ENCODE assay signal across 28 cellular contexts in the genomic region with DNA sequence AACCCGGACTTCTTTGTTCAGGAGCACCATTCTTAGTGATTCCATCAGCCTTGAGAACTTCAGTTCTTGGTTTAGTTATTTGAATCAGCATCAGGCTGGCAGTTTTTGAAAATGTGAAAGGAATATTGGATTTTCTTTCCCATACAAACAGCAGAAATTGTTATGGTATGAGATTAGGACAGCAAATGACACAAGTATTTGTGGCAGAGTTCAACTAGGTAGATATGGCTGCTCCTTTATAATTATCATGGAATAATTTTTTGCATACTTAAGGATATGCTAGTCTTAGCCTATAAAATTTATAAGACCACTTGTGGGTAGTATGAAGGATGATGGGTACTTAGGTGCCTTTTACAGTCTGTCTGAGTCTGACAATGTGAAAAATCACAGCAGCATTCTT.
"Had no signal": no experiment of that assay in that cellular context is flagged by ENCODE, and none has a peak within 500 bp of the region (broad histone marks: within the 10 kb centered on the region; RNA-seq: fewer than 3 reads in every experiment).

No MANE protein-coding gene starts in this region.

- H3K27me3 ChIP-seq: brain microvascular endothelial cell, foreskin keratinocyte, left lung, neutrophil, ovary, thyroid gland, upper lobe of right lung had no signal

- H3K9me3 Mint-ChIP-seq: activated naive CD4-positive, alpha-beta T cell treated with anti-CD3 and anti-CD28 coated beads, Interleukin-2, amount 10 ng/mL, durations not matched to agents 7 days and 5 days; activated T-cell treated with anti-CD3 and anti-CD28 coated beads, Interleukin-2, amount 50 U/mL, for 72 hours; immature natural killer cell; naive thymus-derived CD8-positive, alpha-beta T cell; T-helper 2 cell treated with Interferon-gamma antibody and Interleukin-4, amounts not matched to agents 5 μg/mL and 100 μg/mL, for 36 hours had no signal

- H3K9me3 ChIP-seq: left lung, neutrophil, ovary, prostate gland, SK-N-SH, thyroid gland, upper lobe of right lung had no signal

- H3K4me3 Mint-ChIP-seq: activated naive CD4-positive, alpha-beta T cell treated with anti-CD3 and anti-CD28 coated beads, Interleukin-2, amount 10 ng/mL, durations not matched to agents 7 days and 5 days; activated T-cell treated with anti-CD3 and anti-CD28 coated beads, Interleukin-2, amount 50 U/mL, for 72 hours; immature natural killer cell; naive thymus-derived CD8-positive, alpha-beta T cell; stimulated activated naive B cell treated with anti-CD40 and anti-IgM and Interleukin-4, amounts not matched to agents 10 μg/mL and 1 μg/mL and 100 μg/mL, for 72 hours; T-helper 2 cell treated with Interferon-gamma antibody and Interleukin-4, amounts not matched to agents 5 μg/mL and 100 μg/mL, for 36 hours had no signal

- H3K4me1 ChIP-seq: foreskin keratinocyte, prostate gland, thyroid gland, upper lobe of right lung had no signal

- FAIRE-seq: TTC549 had no signal

- H3K36me3 ChIP-seq: ovary, prostate gland, thyroid gland, WERI-Rb-1 had no signal

- H3K27me3 Mint-ChIP-seq: activated naive CD4-positive, alpha-beta T cell treated with anti-CD3 and anti-CD28 coated beads, Interleukin-2, amount 10 ng/mL, durations not matched to agents 7 days and 5 days; naive thymus-derived CD8-positive, alpha-beta T cell; stimulated activated naive B cell treated with anti-CD40 and anti-IgM and Interleukin-4, amounts not matched to agents 10 μg/mL and 1 μg/mL and 100 μg/mL, for 72 hours had no signal

- H3K4me2 ChIP-seq: SK-N-SH had no signal

- H3K27ac Mint-ChIP-seq: activated naive CD4-positive, alpha-beta T cell treated with anti-CD3 and anti-CD28 coated beads, Interleukin-2, amount 10 ng/mL, durations not matched to agents 7 days and 5 days; activated T-cell treated with anti-CD3 and anti-CD28 coated beads, Interleukin-2, amount 50 U/mL, for 72 hours; T-helper 2 cell treated with Interferon-gamma antibody and Interleukin-4, amounts not matched to agents 5 μg/mL and 100 μg/mL, for 36 hours had no signal

- ATAC-seq: activated T-cell treated with anti-CD3 and anti-CD28 coated beads, Interleukin-2, amount 50 U/mL, for 72 hours; foreskin keratinocyte; left lung; naive thymus-derived CD8-positive, alpha-beta T cell; right cardiac atrium; stimulated activated naive B cell treated with anti-CD40 and anti-IgM and Interleukin-4, amounts not matched to agents 10 μg/mL and 1 μg/mL and 100 μg/mL, for 72 hours; upper lobe of right lung had no signal

- H3K9ac ChIP-seq: SK-N-SH had no signal

- H3K4me3 ChIP-seq: left lung, lung, ovary, prostate gland, thyroid gland, upper lobe of right lung had no signal

- H3K27ac ChIP-seq: brain microvascular endothelial cell, foreskin keratinocyte, left lung, neutrophil, ovary, prostate gland, thyroid gland, upper lobe of right lung, WERI-Rb-1 had no signal

- DNase-seq: activated CD4-positive, alpha-beta T cell treated with anti-CD3 and anti-CD28 coated beads, Interleukin-2, amount 50 U/mL, for 4 hours; activated CD8-positive, alpha-beta memory T cell treated with anti-CD3 and anti-CD28 coated beads for 24 hours; activated CD8-positive, alpha-beta memory T cell treated with anti-CD3 and anti-CD28 coated beads, Interleukin-2, amount 50 U/mL, for 4 hours; activated effector memory CD4-positive, alpha-beta T cell treated with Interleukin-2 at 50 U/mL for 16 hours; activated naive CD4-positive, alpha-beta T cell treated with anti-CD3 and anti-CD28 coated beads, Interleukin-2, amount 10 ng/mL, durations not matched to agents 7 days and 5 days; activated T-cell treated with anti-CD3 and anti-CD28 coated beads, Interleukin-2, amount 50 U/mL, for 72 hours; aorta; brain microvascular endothelial cell; caudate nucleus; dermis blood vessel endothelial cell; effector CD8-positive, alpha-beta T cell; foreskin keratinocyte; immature natural killer cell; left lung; naive thymus-derived CD8-positive, alpha-beta T cell; ovary; right cardiac atrium; SK-N-SH; stimulated activated CD4-positive, alpha-beta T cell treated with anti-CD3 and anti-CD28 coated beads, Interleukin-1b, Interleukin-23, amount 100 ng/mL, for 48 hours; stimulated activated naive B cell treated with anti-CD40 and anti-IgM and Interleukin-4, amounts not matched to agents 10 μg/mL and 1 μg/mL and 100 μg/mL, for 72 hours; thyroid gland; upper lobe of right lung; WERI-Rb-1 had no signal
